In the genomic region with DNA sequence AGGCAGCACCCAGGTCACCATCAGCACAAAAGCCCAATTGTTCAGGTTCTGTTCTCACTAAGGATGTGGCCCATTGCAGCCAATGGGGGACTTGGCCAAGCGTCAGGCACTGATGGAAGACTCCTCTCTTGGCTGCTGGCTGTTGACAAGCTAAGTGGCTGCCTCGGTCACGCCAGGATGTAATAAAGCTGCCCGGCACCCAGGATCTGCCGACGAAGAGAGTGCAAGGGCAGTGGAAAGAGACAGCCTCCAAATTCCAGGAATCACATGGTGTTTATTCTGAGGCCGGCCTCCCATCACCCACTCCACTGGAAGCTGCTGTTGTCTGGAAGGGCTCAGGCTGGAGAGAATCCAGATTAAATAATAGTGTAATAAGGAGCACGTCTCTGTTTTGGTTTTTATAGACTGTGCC, we compare ENCODE assay signal across 11 cellular contexts.
A peak's percentile ranks its signal among the peaks of the same experiment; 100 is the strongest.
DNase-seq lines count a peak whose midpoint lies in the region; ATAC-seq, FAIRE-seq and TF ChIP-seq lines count a peak whose summit lies in the region.
"Had no signal": no experiment of that assay in that cellular context is flagged by ENCODE, and none has a peak within 500 bp of the region (broad histone marks: within the 10 kb centered on the region; RNA-seq: fewer than 3 reads in every experiment).

No MANE protein-coding gene starts in this region.

- no peaks in the 10 kb centered on the region for H3K9me3 ChIP-seq in ovary

- H3K27me3 Mint-ChIP-seq in activated T-helper 17 cell treated with anti-CD3 and anti-CD28 coated beads, Interleukin-2, amount 50 U/mL, for 72 hours, result no peaks in the 10 kb centered on the region
- H3K27me3 Mint-ChIP-seq: activated CD4-positive, alpha-beta T cell treated with anti-CD3 and anti-CD28 coated beads, Interleukin-2, amount 10 ng/mL, durations not matched to agents 7 days and 5 days had no signal

- peaks cover 14% of the 10 kb centered on the region for H3K9me3 Mint-ChIP-seq in activated T-helper 17 cell treated with anti-CD3 and anti-CD28 coated beads, Interleukin-2, amount 50 U/mL, for 72 hours
- H3K9me3 Mint-ChIP-seq: activated CD4-positive, alpha-beta T cell treated with anti-CD3 and anti-CD28 coated beads, Interleukin-2, amount 10 ng/mL, durations not matched to agents 7 days and 5 days had no signal

- no peak for FAIRE-seq in frontal cortex (lab: Jason Lieb, UNC)

- TF ChIP-seq CTCF in BJ (IDR thresholded peaks at IDR 0.05; ENCODE audit: insufficient read depth, low read depth, low read length) (no peak), ovary (IDR thresholded peaks at IDR 0.05) (no peak)

- no peak for TF ChIP-seq EP300 in ovary (IDR thresholded peaks at IDR 0.05)

- WGBS in ovary, 3 donors, result 20 to 39% (median 34%) methylated on average over 8 of the region's 8 CpGs

- DNase-seq in BJ (ENCODE audit: low read depth) (peak; percentile 64), NCI-H748 (lab: John Stamatoyannopoulos, UW; ENCODE audit: unreplicated experiment) (peak; percentile 53), frontal cortex (ENCODE audit: low spot score in 2 of 2) (peak; percentile 16 to 18), ovary (peak in 3 of 5 donors; percentile 10 to 25 (median 14)), NCI-H82 (lab: John Stamatoyannopoulos, UW) (no peak)
- no peak for DNase-seq in stimulated activated CD4-positive, alpha-beta T cell treated with anti-CD3 and anti-CD28 coated beads, Interleukin-4, amount 100 ng/mL, for 24 hours
- DNase-seq: activated CD4-positive, alpha-beta T cell treated with anti-CD3 and anti-CD28 coated beads, Interleukin-2, amount 10 ng/mL, durations not matched to agents 7 days and 5 days; CD8-positive, alpha-beta memory T cell; cortex of kidney had no signal

- H3K4me3 ChIP-seq in BJ (ENCODE audit: low read depth, low read length), result no peak overlapping the region
- H3K4me3 ChIP-seq in ovary, result no peak overlapping the region

- no peaks in the 10 kb centered on the region for H3K4me1 ChIP-seq in ovary (ENCODE audit: insufficient read depth)

- no peak overlapping the region for H3K27ac ChIP-seq in ovary

- no peaks in the 10 kb centered on the region for H3K36me3 Mint-ChIP-seq in activated T-helper 17 cell treated with anti-CD3 and anti-CD28 coated beads, Interleukin-2, amount 50 U/mL, for 72 hours (ENCODE audit: low read depth)
- H3K36me3 Mint-ChIP-seq: CD8-positive, alpha-beta memory T cell had no signal

- H3K27me3 ChIP-seq in BJ (ENCODE audit: control insufficient read depth, insufficient read depth, low read length) (no peaks in the 10 kb centered on the region), ovary (no peaks in the 10 kb centered on the region)

- CTCF ChIA-PET in BJ (lab: Yijun Ruan, JAX), result interaction anchor here (1.1 to 1.2 kb wide), 2 partner anchors 14 to 20 kb away, joined by 3 read pairs; no protein-coding TSS in a partner anchor

- no peak for TF ChIP-seq POLR2A in ovary (IDR thresholded peaks at IDR 0.05)

- H3K36me3 ChIP-seq in BJ (ENCODE audit: control insufficient read depth, insufficient read depth, low read length) (no peaks in the 10 kb centered on the region), ovary (no peaks in the 10 kb centered on the region)

- no peaks in the 10 kb centered on the region for H3K4me1 Mint-ChIP-seq in activated T-helper 17 cell treated with anti-CD3 and anti-CD28 coated beads, Interleukin-2, amount 50 U/mL, for 72 hours
- H3K4me1 Mint-ChIP-seq: activated CD4-positive, alpha-beta T cell treated with anti-CD3 and anti-CD28 coated beads, Interleukin-2, amount 10 ng/mL, durations not matched to agents 7 days and 5 days; CD8-positive, alpha-beta memory T cell had no signal

- H3K4me3 Mint-ChIP-seq in activated T-helper 17 cell treated with anti-CD3 and anti-CD28 coated beads, Interleukin-2, amount 50 U/mL, for 72 hours, result no peak overlapping the region
- H3K4me3 Mint-ChIP-seq: activated CD4-positive, alpha-beta T cell treated with anti-CD3 and anti-CD28 coated beads, Interleukin-2, amount 10 ng/mL, durations not matched to agents 7 days and 5 days; CD8-positive, alpha-beta memory T cell had no signal

- POLR2A ChIA-PET in BJ (lab: Charles Lee), result no interaction called here

- H3K27ac Mint-ChIP-seq in activated T-helper 17 cell treated with anti-CD3 and anti-CD28 coated beads, Interleukin-2, amount 50 U/mL, for 72 hours, result no peak overlapping the region
- H3K27ac Mint-ChIP-seq: activated CD4-positive, alpha-beta T cell treated with anti-CD3 and anti-CD28 coated beads, Interleukin-2, amount 10 ng/mL, durations not matched to agents 7 days and 5 days; CD8-positive, alpha-beta memory T cell had no signal

- no peak for ATAC-seq in HG02973 (IDR thresholded peaks at IDR 0.05; ENCODE audit: unreplicated experiment)
- ATAC-seq in activated T-helper 17 cell treated with anti-CD3 and anti-CD28 coated beads, Interleukin-2, amount 50 U/mL, for 72 hours (replicated peaks), result no peak

- intact Hi-C loops in ovary (cut with DNase I), result no loop called here

Comparison
In these comparisons a context has a peak if more than half of its experiments do, and no peak if none do; other contexts are left out.
1. DNase-seq: peak in BJ (single experiment), NCI-H748 (single experiment), frontal cortex (2 of 2) and ovary (3 of 5); none in NCI-H82 (single experiment) and stimulated activated CD4-positive, alpha-beta T cell treated with anti-CD3 and anti-CD28 coated beads, Interleukin-4, amount 100 ng/mL, for 24 hours (single experiment).